13 cellular contexts compared by ENCODE assay signal in the genomic region with DNA sequence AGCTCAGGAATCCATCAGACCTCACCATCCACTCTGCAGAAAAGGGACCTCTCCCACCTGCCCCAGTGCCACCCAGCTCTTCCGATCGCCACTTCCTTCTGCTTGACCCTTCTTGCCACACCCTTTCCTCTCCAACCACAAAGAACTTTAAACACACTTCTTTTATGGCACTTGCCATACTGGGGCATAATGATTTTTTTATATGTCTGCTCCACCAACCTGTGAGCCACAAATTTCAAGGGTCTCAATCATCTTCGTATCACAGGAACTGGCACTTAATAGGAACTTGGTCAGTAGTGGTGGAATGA. TPM values are rescaled to one million over a fixed set of nuclear protein-coding genes. Genes with fewer than 3 reads are reported as not detected.
DNase-seq lines count a peak whose midpoint lies in the region; ATAC-seq, FAIRE-seq and TF ChIP-seq lines count a peak whose summit lies in the region.
"Had no signal": no experiment of that assay in that cellular context is flagged by ENCODE, and none has a peak within 500 bp of the region (broad histone marks: within the 10 kb centered on the region; RNA-seq: fewer than 3 reads in every experiment).

No MANE protein-coding gene starts in this region.

- H3K4me2 ChIP-seq in HCT116 (ENCODE audit: low read length) (peak overlapping the region; percentile 59), astrocyte (ENCODE audit: low read length) (no peak overlapping the region)

- H3K36me3 ChIP-seq in HCT116 (ENCODE audit: control insufficient read depth in 1 of 2, insufficient read depth in 2 of 2, low read length in 2 of 2) (no peaks in the 10 kb centered on the region), astrocyte (ENCODE audit: insufficient read depth, low read length) (no peaks in the 10 kb centered on the region), neutrophil (no peaks in the 10 kb centered on the region)

- no peak overlapping the region for H3K27ac Mint-ChIP-seq in astrocyte (ENCODE audit: unreplicated experiment)
- H3K27ac Mint-ChIP-seq: CD8-positive, alpha-beta T cell had no signal

- H3K79me2 ChIP-seq in HCT116 (ENCODE audit: insufficient read depth, low read length), result no peaks in the 10 kb centered on the region
- peaks cover 5% of the 10 kb centered on the region for H3K79me2 ChIP-seq in astrocyte (ENCODE audit: insufficient read depth, low read length)

- H3K9me3 ChIP-seq in HCT116 (ENCODE audit: control insufficient read depth in 1 of 2, insufficient read depth in 1 of 2, low read depth in 1 of 2, low read length in 2 of 2) (no peaks in the 10 kb centered on the region), astrocyte (ENCODE audit: insufficient read depth, low read depth, low read length) (no peaks in the 10 kb centered on the region), neutrophil (no peaks in the 10 kb centered on the region)

- CTCF ChIA-PET in HCT116 (lab: Charles Lee), result no interaction called here

- H4K20me1 ChIP-seq in HCT116 (ENCODE audit: insufficient read depth) (no peaks in the 10 kb centered on the region), astrocyte (ENCODE audit: insufficient read depth, low read length) (no peaks in the 10 kb centered on the region)

- H3K4me3 Mint-ChIP-seq in astrocyte (ENCODE audit: unreplicated experiment), result no peak overlapping the region
- H3K4me3 Mint-ChIP-seq: CD8-positive, alpha-beta T cell had no signal

- peaks cover 26% of the 10 kb centered on the region for H3K4me1 Mint-ChIP-seq in astrocyte (ENCODE audit: low read depth, unreplicated experiment)

- H3K27me3 ChIP-seq in HCT116 (ENCODE audit: insufficient read depth, low read length) (no peaks in the 10 kb centered on the region), astrocyte (ENCODE audit: insufficient read depth, low read length) (no peaks in the 10 kb centered on the region), neutrophil (no peaks in the 10 kb centered on the region)

- peak; percentile 49 for ATAC-seq in HCT116
- no peak for ATAC-seq in HG03196 (IDR thresholded peaks at IDR 0.05; ENCODE audit: unreplicated experiment)
- ATAC-seq: CD8-positive, alpha-beta T cell had no signal

- H3K4me1 ChIP-seq in HCT116 (ENCODE audit: control insufficient read depth in 1 of 2, insufficient read depth in 2 of 2, low read length in 2 of 2) (peaks cover 23 to 48% of the 10 kb centered on the region in 2 experiments), astrocyte (ENCODE audit: insufficient read depth, low read length) (peaks cover 33% of the 10 kb centered on the region), neutrophil (ENCODE audit: control insufficient read depth in 1 of 2, insufficient read depth in 1 of 2, low read depth in 1 of 2, low read length in 1 of 2) (peaks cover 94% of the 10 kb centered on the region in 2 experiments)

- no peak for FAIRE-seq in astrocyte (lab: Jason Lieb, UNC)
- FAIRE-seq: GM19239 had no signal

- no peak for DNase-seq in HCT116 (ENCODE audit: low read depth, low spot score)
- DNase-seq in NOMO-1 treated with DMSO at 0.1 percent for 48 hours (lab: John Stamatoyannopoulos, UW; ENCODE audit: unreplicated experiment), result peak; percentile 70
- no peak for DNase-seq in astrocyte (ENCODE audit: low read depth)
- no peak for DNase-seq in stimulated activated CD4-positive, alpha-beta T cell treated with anti-CD3 and anti-CD28 coated beads, Interleukin-2, amount 100 ng/mL, for 48 hours
- no peak for DNase-seq in DMS53 (lab: John Stamatoyannopoulos, UW)
- DNase-seq: activated naive CD4-positive, alpha-beta T cell treated with Interleukin-2 at 50 U/mL for 16 hours; CD8-positive, alpha-beta T cell; NCI-H1694; NCI-H510A treated with DMSO at 0.1 percent for 48 hours; T-helper 9 cell had no signal

- H3K9me2 ChIP-seq in HCT116 (ENCODE audit: insufficient read depth), result no peaks in the 10 kb centered on the region

- H2AFZ ChIP-seq in HCT116 (ENCODE audit: low read depth, low read length, poor library complexity, severe bottlenecking) (no peak overlapping the region), astrocyte (ENCODE audit: low read depth, low read length) (no peak overlapping the region)

- H3K27ac ChIP-seq in HCT116 (ENCODE audit: low read depth, low read length) (no peak overlapping the region), astrocyte (ENCODE audit: low read depth, low read length) (peak overlapping the region; percentile 97), neutrophil (peak overlapping the region; percentile 86)

- intact Hi-C loops in HCT116 (cut with micrococcal nuclease), result no loop called here

- peaks cover 3% of the 10 kb centered on the region for H3K36me3 Mint-ChIP-seq in astrocyte (ENCODE audit: low read depth, unreplicated experiment)
- H3K36me3 Mint-ChIP-seq: CD8-positive, alpha-beta T cell had no signal

- POLR2A ChIA-PET in HCT116 (lab: Charles Lee), result interaction anchor here (4.2 kb wide), 1 partner anchor 11 kb away, joined by 17 read pairs; a partner anchor contains a TSS

- no peaks in the 10 kb centered on the region for H3K27me3 Mint-ChIP-seq in astrocyte (ENCODE audit: low read depth, unreplicated experiment)

- TF ChIP-seq CTCF in HCT116 (IDR thresholded peaks at IDR 0.05 in 2 of 3, conservative IDR thresholded peaks at IDR 0.05 in 1 of 3; ENCODE audit: borderline replicate concordance in 1 of 3, insufficient read depth in 1 of 3, low read depth in 2 of 3, low read length in 2 of 3) (no peak), astrocyte (IDR thresholded peaks at IDR 0.05; ENCODE audit: insufficient read depth, low read depth, low read length) (no peak), neutrophil (IDR thresholded peaks at IDR 0.05) (no peak)

- no peak for TF ChIP-seq RAD21 in HCT116 (IDR thresholded peaks at IDR 0.05; ENCODE audit: low read depth)

- BruUV-seq in HCT116 (replicated peaks; lab: Mats Ljungman, UMichigan), result no TSS peak

- RAD21 ChIA-PET in HCT116 (lab: Charles Lee; ENCODE audit: low non-redundant PET in 1 of 2, low total read pairs in 2 of 2, uncharacterized antibody in 2 of 2, unreplicated experiment in 2 of 2), result no interaction called here

- H3K4me3 ChIP-seq in HCT116 (replicated peaks in 1 of 2; ENCODE audit: low read depth in 1 of 2, low read length in 2 of 2), result peak overlapping the region in 1 of 2 experiments; percentile 13; a peak in 1 of 4 replicates
- no peak overlapping the region for H3K4me3 ChIP-seq in astrocyte (ENCODE audit: insufficient read depth, low read depth, low read length)
- H3K4me3 ChIP-seq in neutrophil (ENCODE audit: low read depth in 1 of 2, low read length in 1 of 2), result peak overlapping the region; percentile 35 to 54

- TF ChIP-seq POLR2A in HCT116 (IDR thresholded peaks at IDR 0.05; ENCODE audit: borderline replicate concordance, extremely low read depth, insufficient read depth, insufficient read length), result no peak

- no peaks in the 10 kb centered on the region for H3K9me3 Mint-ChIP-seq in astrocyte (ENCODE audit: unreplicated experiment)
- H3K9me3 Mint-ChIP-seq: CD8-positive, alpha-beta T cell had no signal

- H3K9ac ChIP-seq in HCT116 (ENCODE audit: low read length), result no peak overlapping the region
- no peak overlapping the region for H3K9ac ChIP-seq in astrocyte (ENCODE audit: low read length)

TF ChIP-seq in HCT116, 20 proteins besides CTCF, POLR2A, EP300 and RAD21:
- TF ChIP-seq FOSL1 (IDR thresholded peaks at IDR 0.05; ENCODE audit: low read depth) (no peak), ZNF274 (IDR thresholded peaks at IDR 0.05; ENCODE audit: low read depth, low read length) (no peak), JUND (IDR thresholded peaks at IDR 0.05) (no peak), ELF1 (IDR thresholded peaks at IDR 0.05; ENCODE audit: borderline replicate concordance, low read depth) (no peak), CBX3 (IDR thresholded peaks at IDR 0.05; ENCODE audit: low read depth) (no peak)
- TF ChIP-seq, protein P1, sequence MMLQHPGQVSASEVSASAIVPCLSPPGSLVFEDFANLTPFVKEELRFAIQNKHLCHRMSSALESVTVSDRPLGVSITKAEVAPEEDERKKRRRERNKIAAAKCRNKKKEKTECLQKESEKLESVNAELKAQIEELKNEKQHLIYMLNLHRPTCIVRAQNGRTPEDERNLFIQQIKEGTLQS (IDR thresholded peaks at IDR 0.05), result no peak

RNA-seq across cellular contexts. Expression of a gene that starts 11.7 kb away (rescaled TPM):
- total RNA-seq in HCT116 (2021; ENCODE audit: unreplicated experiment), result 258 TPM
- polyA plus RNA-seq in HCT116 (2012), result 205 and 249 TPM in 2 replicates
- 2,278 and 2,469 TPM in 2 replicates for total RNA-seq in astrocyte
